Comparison of ENCODE assay signal across 1 cellular context in genomic region chr20:2946988-2947961, GRCh38.
TF ChIP-seq lines count a peak whose summit lies in the region.

No MANE protein-coding gene starts in this region.

TF ChIP-seq in GM23338, 12 proteins besides CTCF, POLR2A, EP300 and RAD21 (continued from another document):
- no peak for TF ChIP-seq ZNF462 (CRISPR knock-in tag; IDR thresholded peaks at IDR 0.05)
- TF ChIP-seq POLR2AphosphoS5 (IDR thresholded peaks at IDR 0.05; ENCODE audit: low read depth), result no peak
- TF ChIP-seq CREB1 (CRISPR knock-in tag; IDR thresholded peaks at IDR 0.05; ENCODE audit: low read depth), result no peak
- no peak for TF ChIP-seq STAT1 (IDR thresholded peaks at IDR 0.05; ENCODE audit: unreplicated experiment)
- TF ChIP-seq ZNF331 (CRISPR knock-in tag; IDR thresholded peaks at IDR 0.05; ENCODE audit: low read depth), result no peak
- no peak for TF ChIP-seq JUNB (IDR thresholded peaks at IDR 0.05; ENCODE audit: unreplicated experiment)
